15 cellular contexts compared by ENCODE assay signal in the genomic region with DNA sequence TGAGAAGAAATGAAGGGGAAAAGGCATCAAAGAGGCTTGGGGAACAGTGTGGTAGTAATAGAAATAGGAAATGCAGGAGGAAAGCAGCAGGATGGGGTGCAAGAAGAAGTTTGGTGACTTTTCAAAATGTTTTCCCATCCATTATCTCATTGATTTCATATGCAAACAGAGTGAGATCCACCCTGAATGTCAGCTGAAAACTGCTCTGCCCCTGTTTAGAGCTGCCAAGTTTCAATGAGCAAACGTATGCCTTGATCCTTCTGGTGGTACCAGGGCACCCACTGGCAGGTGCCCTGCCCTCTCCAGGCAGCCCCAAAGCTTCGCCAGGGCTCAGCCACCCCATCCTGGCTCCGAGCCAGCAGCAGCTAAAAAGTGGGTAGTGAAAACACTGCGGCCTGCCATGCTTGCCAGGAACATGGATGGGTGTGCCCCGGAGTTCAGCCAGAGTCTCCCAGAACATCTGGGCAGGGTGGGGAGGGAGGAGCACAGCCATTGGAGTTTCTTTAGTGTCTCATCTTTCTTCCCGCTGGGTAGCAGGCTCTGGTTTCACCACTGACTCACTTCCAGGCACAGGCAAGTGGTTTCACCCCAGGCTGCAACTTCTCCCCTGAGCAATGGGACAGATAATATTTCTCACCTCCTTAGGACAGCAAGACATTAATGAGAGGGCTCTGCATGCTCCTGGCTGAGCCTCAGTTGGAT. TPM values are rescaled to one million over a fixed set of nuclear protein-coding genes. Genes with fewer than 3 reads are reported as not detected.
DNase-seq lines count a peak whose midpoint lies in the region; ATAC-seq and TF ChIP-seq lines count a peak whose summit lies in the region.
"Had no signal": no experiment of that assay in that cellular context is flagged by ENCODE, and none has a peak within 500 bp of the region (broad histone marks: within the 10 kb centered on the region; RNA-seq: fewer than 3 reads in every experiment).

No MANE protein-coding gene starts in this region.

- no peaks in the 10 kb centered on the region for H3K9me3 Mint-ChIP-seq in MCF 10A (ENCODE audit: unreplicated experiment)
- H3K9me3 Mint-ChIP-seq in activated T-cell treated with anti-CD3 and anti-CD28 coated beads, Interleukin-2, amount 50 U/mL, for 4 hours: no peaks in the 10 kb centered on the region
- H3K9me3 Mint-ChIP-seq: CD4-positive, alpha-beta T cell; type B pancreatic cell had no signal

- DNase-seq in DMS153 (lab: John Stamatoyannopoulos, UW): peak; percentile 60
- peak; percentile 81 for DNase-seq in NCI-H1105 (lab: John Stamatoyannopoulos, UW)
- DNase-seq in MCF 10A (ENCODE audit: unreplicated experiment): peak; percentile 100
- peak; percentile 86 for DNase-seq in posterior vena cava (ENCODE audit: low spot score)
- DNase-seq in NCI-H1436 treated with DMSO at 0.1 percent for 48 hours (lab: John Stamatoyannopoulos, UW): no peak
- DNase-seq in activated T-cell treated with anti-CD3 and anti-CD28 coated beads, Interleukin-2, amount 50 U/mL, for 4 hours: no peak
- DNase-seq in 8988T: no peak
- no peak for DNase-seq in GM13977 (ENCODE audit: low spot score)
- DNase-seq: activated CD8-positive, alpha-beta memory T cell treated with anti-CD3 and anti-CD28 coated beads, Interleukin-2, amount 10 ng/mL, durations not matched to agents 7 days and 5 days; amniotic stem cell; CD4-positive, alpha-beta T cell; MM.1S; OCI-M1 had no signal

- no peak overlapping the region for H3K4me3 Mint-ChIP-seq in MCF 10A (ENCODE audit: unreplicated experiment)
- no peak overlapping the region for H3K4me3 Mint-ChIP-seq in activated T-cell treated with anti-CD3 and anti-CD28 coated beads, Interleukin-2, amount 50 U/mL, for 4 hours
- H3K4me3 Mint-ChIP-seq: activated CD8-positive, alpha-beta memory T cell treated with anti-CD3 and anti-CD28 coated beads, Interleukin-2, amount 10 ng/mL, durations not matched to agents 7 days and 5 days; CD4-positive, alpha-beta T cell; type B pancreatic cell had no signal

- CTCF ChIA-PET in MCF 10A (lab: Yijun Ruan, JAX): interaction anchor here (0.6 to 12.7 kb wide), 20 partner anchors 11 to 587 kb away, joined by 3 to 536 read pairs (median 64); a partner anchor contains a TSS

- peaks cover 16% of the 10 kb centered on the region for H3K27me3 Mint-ChIP-seq in MCF 10A (ENCODE audit: insufficient read depth, unreplicated experiment)
- H3K27me3 Mint-ChIP-seq in activated T-cell treated with anti-CD3 and anti-CD28 coated beads, Interleukin-2, amount 50 U/mL, for 4 hours (ENCODE audit: low read depth): peaks cover 58% of the 10 kb centered on the region

- peak overlapping the region; percentile 46 for H3K27ac Mint-ChIP-seq in MCF 10A (ENCODE audit: low read depth, unreplicated experiment)
- H3K27ac Mint-ChIP-seq: activated CD8-positive, alpha-beta memory T cell treated with anti-CD3 and anti-CD28 coated beads, Interleukin-2, amount 10 ng/mL, durations not matched to agents 7 days and 5 days; CD4-positive, alpha-beta T cell; type B pancreatic cell had no signal

- H3K36me3 Mint-ChIP-seq in MCF 10A (ENCODE audit: insufficient read depth, unreplicated experiment): no peaks in the 10 kb centered on the region
- H3K36me3 Mint-ChIP-seq in activated T-cell treated with anti-CD3 and anti-CD28 coated beads, Interleukin-2, amount 50 U/mL, for 4 hours (ENCODE audit: insufficient read depth): no peaks in the 10 kb centered on the region
- H3K36me3 Mint-ChIP-seq: activated CD8-positive, alpha-beta memory T cell treated with anti-CD3 and anti-CD28 coated beads, Interleukin-2, amount 10 ng/mL, durations not matched to agents 7 days and 5 days; type B pancreatic cell had no signal

- intact Hi-C loops in MCF 10A (cut with micrococcal nuclease): loop anchor here (1.0 kb wide), 2 partner anchors 229 to 248 kb away; no protein-coding TSS in a partner anchor
- intact Hi-C loops in posterior vena cava (cut with DNase I): no loop called here

- no peak for ATAC-seq in activated T-cell treated with anti-CD3 and anti-CD28 coated beads, Interleukin-2, amount 50 U/mL, for 4 hours
- ATAC-seq: activated CD8-positive, alpha-beta memory T cell treated with anti-CD3 and anti-CD28 coated beads, Interleukin-2, amount 10 ng/mL, durations not matched to agents 7 days and 5 days had no signal

- in situ Hi-C loops in GM13977 (cut with MboI; ENCODE audit: low pct_unique_long_range_greater_than_20kb, low sequenced_read_pairs, unreplicated experiment): no loop called here

- peaks cover 28% of the 10 kb centered on the region for H3K4me1 Mint-ChIP-seq in MCF 10A (ENCODE audit: insufficient read depth, unreplicated experiment)
- no peaks in the 10 kb centered on the region for H3K4me1 Mint-ChIP-seq in activated T-cell treated with anti-CD3 and anti-CD28 coated beads, Interleukin-2, amount 50 U/mL, for 4 hours (ENCODE audit: low read depth)
- H3K4me1 Mint-ChIP-seq: activated CD8-positive, alpha-beta memory T cell treated with anti-CD3 and anti-CD28 coated beads, Interleukin-2, amount 10 ng/mL, durations not matched to agents 7 days and 5 days had no signal

- no peak for TF ChIP-seq CTCF in MCF 10A (IDR thresholded peaks at IDR 0.05; ENCODE audit: unreplicated experiment)
- TF ChIP-seq CTCF in GM13977 (IDR thresholded peaks at IDR 0.05; ENCODE audit: extremely low read depth, insufficient read depth, missing control alignments): no peak

- POLR2A ChIA-PET in MCF 10A (lab: Yijun Ruan, JAX): interaction anchor here (1.3 to 2.1 kb wide), 5 partner anchors 12 to 248 kb away, joined by 3 to 17 read pairs (median 5); no protein-coding TSS in a partner anchor

- no TSS peak for BruUV-seq in MCF 10A (replicated peaks; lab: Mats Ljungman, UMichigan)

RNA-seq across cellular contexts. Expression of a gene that starts 8.1 kb away (rescaled TPM):
- total RNA-seq in MCF 10A (2022) (not detected in 2 replicates), posterior vena cava (under 1 TPM; 0.19 to 0.79 TPM)
- not detected for total RNA-seq in activated T-cell treated with anti-CD3 and anti-CD28 coated beads, Interleukin-2, amount 50 U/mL, for 4 hours
- total RNA-seq: activated CD8-positive, alpha-beta memory T cell treated with anti-CD3 and anti-CD28 coated beads, Interleukin-2, amount 10 ng/mL, durations not matched to agents 7 days and 5 days; CD4-positive, alpha-beta T cell; renal cortical epithelial cell had no signal

Comparison
In these comparisons a context has a peak if more than half of its experiments do, and no peak if none do; other contexts are left out.
1. DNase-seq: peak in DMS153 (single experiment), NCI-H1105 (single experiment), MCF 10A (single experiment) and posterior vena cava (single experiment); none in NCI-H1436 treated with DMSO at 0.1 percent for 48 hours (single experiment), activated T-cell treated with anti-CD3 and anti-CD28 coated beads, Interleukin-2, amount 50 U/mL, for 4 hours (single experiment), 8988T (single experiment) and GM13977 (single experiment).